28 cellular contexts compared by ENCODE assay signal in genomic region chr1:111802984-111803383, GRCh38.
"Had no signal": no experiment of that assay in that cellular context is flagged by ENCODE, and none has a peak within 500 bp of the region (broad histone marks: within the 10 kb centered on the region; RNA-seq: fewer than 3 reads in every experiment).

No MANE protein-coding gene starts in this region.

- H3K4me3 Mint-ChIP-seq: activated CD4-positive, alpha-beta memory T cell treated with anti-CD3 and anti-CD28 coated beads for 36 hours; activated CD4-positive, alpha-beta T cell treated with anti-CD3 and anti-CD28 coated beads for 36 hours; activated CD4-positive, alpha-beta T cell treated with anti-CD3 and anti-CD28 coated beads, Interleukin-2, amount 10 ng/mL, durations not matched to agents 24 days and 14 days; activated CD8-positive, alpha-beta memory T cell treated with anti-CD3 and anti-CD28 coated beads, Interleukin-2, amount 10 ng/mL, durations not matched to agents 7 days and 5 days; activated CD8-positive, alpha-beta T cell treated with anti-CD3 and anti-CD28 coated beads, Interleukin-2, amount 10 ng/mL, durations not matched to agents 7 days and 5 days; activated naive CD4-positive, alpha-beta T cell treated with anti-CD3 and anti-CD28 coated beads, Interleukin-2, amount 10 ng/mL, durations not matched to agents 7 days and 5 days; activated naive CD8-positive, alpha-beta T cell treated with anti-CD3 and anti-CD28 coated beads, Interleukin-2, amount 10 ng/mL, durations not matched to agents 7 days and 5 days; brain had no signal

- H3K4me1 Mint-ChIP-seq: activated CD4-positive, alpha-beta T cell treated with anti-CD3 and anti-CD28 coated beads for 36 hours; activated CD4-positive, alpha-beta T cell treated with anti-CD3 and anti-CD28 coated beads, Interleukin-2, amount 10 ng/mL, durations not matched to agents 24 days and 14 days; activated CD8-positive, alpha-beta memory T cell treated with anti-CD3 and anti-CD28 coated beads, Interleukin-2, amount 10 ng/mL, durations not matched to agents 7 days and 5 days; activated naive CD4-positive, alpha-beta T cell treated with anti-CD3 and anti-CD28 coated beads, Interleukin-2, amount 10 ng/mL, durations not matched to agents 7 days and 5 days; activated naive CD8-positive, alpha-beta T cell treated with anti-CD3 and anti-CD28 coated beads, Interleukin-2, amount 10 ng/mL, durations not matched to agents 7 days and 5 days had no signal

- H3K27me3 Mint-ChIP-seq: activated CD4-positive, alpha-beta memory T cell treated with anti-CD3 and anti-CD28 coated beads for 36 hours; activated naive CD8-positive, alpha-beta T cell treated with anti-CD3 and anti-CD28 coated beads, Interleukin-2, amount 10 ng/mL, durations not matched to agents 7 days and 5 days had no signal

- H3K4me3 ChIP-seq: ascending aorta, breast epithelium, cardiac muscle cell, colonic mucosa, esophagus squamous epithelium, gastroesophageal sphincter had no signal

- H3K9me3 ChIP-seq: ascending aorta, breast epithelium, colonic mucosa, esophagus squamous epithelium, gastroesophageal sphincter had no signal

- H3K36me3 Mint-ChIP-seq: activated CD4-positive, alpha-beta memory T cell treated with anti-CD3 and anti-CD28 coated beads for 36 hours; activated CD8-positive, alpha-beta memory T cell treated with anti-CD3 and anti-CD28 coated beads, Interleukin-2, amount 10 ng/mL, durations not matched to agents 7 days and 5 days; activated naive CD4-positive, alpha-beta T cell treated with anti-CD3 and anti-CD28 coated beads, Interleukin-2, amount 10 ng/mL, durations not matched to agents 7 days and 5 days; activated naive CD4-positive, alpha-beta T cell treated with anti-CD3 and anti-CD28 coated beads, Interleukin-2, amount 50 U/mL, for 72 hours; activated naive CD8-positive, alpha-beta T cell treated with anti-CD3 and anti-CD28 coated beads, Interleukin-2, amount 10 ng/mL, durations not matched to agents 7 days and 5 days had no signal

- H3K27me3 ChIP-seq: ascending aorta, breast epithelium, cardiac muscle cell, colonic mucosa, esophagus squamous epithelium, gastroesophageal sphincter had no signal

- H3K27ac Mint-ChIP-seq: activated CD4-positive, alpha-beta memory T cell treated with anti-CD3 and anti-CD28 coated beads for 36 hours; activated CD4-positive, alpha-beta T cell treated with anti-CD3 and anti-CD28 coated beads for 36 hours; activated CD4-positive, alpha-beta T cell treated with anti-CD3 and anti-CD28 coated beads, Interleukin-2, amount 10 ng/mL, durations not matched to agents 24 days and 14 days; activated CD8-positive, alpha-beta memory T cell treated with anti-CD3 and anti-CD28 coated beads, Interleukin-2, amount 10 ng/mL, durations not matched to agents 7 days and 5 days; activated CD8-positive, alpha-beta T cell treated with anti-CD3 and anti-CD28 coated beads, Interleukin-2, amount 10 ng/mL, durations not matched to agents 7 days and 5 days; activated naive CD4-positive, alpha-beta T cell treated with anti-CD3 and anti-CD28 coated beads, Interleukin-2, amount 10 ng/mL, durations not matched to agents 7 days and 5 days; activated naive CD4-positive, alpha-beta T cell treated with anti-CD3 and anti-CD28 coated beads, Interleukin-2, amount 50 U/mL, for 72 hours; activated naive CD8-positive, alpha-beta T cell treated with anti-CD3 and anti-CD28 coated beads, Interleukin-2, amount 10 ng/mL, durations not matched to agents 7 days and 5 days had no signal

- DNase-seq: activated CD4-positive, alpha-beta memory T cell treated with anti-CD3 and anti-CD28 coated beads for 36 hours; activated CD4-positive, alpha-beta T cell treated with anti-CD3 and anti-CD28 coated beads for 36 hours; activated CD4-positive, alpha-beta T cell treated with anti-CD3 and anti-CD28 coated beads, Interleukin-2, amount 10 ng/mL, durations not matched to agents 24 days and 14 days; activated CD4-positive, CD25-positive, alpha-beta regulatory T cell; activated CD4-positive, CD25-positive, alpha-beta regulatory T cell treated with anti-CD3 and anti-CD28 coated beads, Interleukin-2, amount 50 U/mL, for 72 hours; activated CD8-positive, alpha-beta memory T cell treated with anti-CD3 and anti-CD28 coated beads, Interleukin-2, amount 10 ng/mL, durations not matched to agents 7 days and 5 days; activated CD8-positive, alpha-beta memory T cell treated with anti-CD3 and anti-CD28 coated beads, Interleukin-2, amount 50 U/mL, for 4 hours; activated CD8-positive, alpha-beta T cell treated with anti-CD3 and anti-CD28 coated beads, Interleukin-2, amount 10 ng/mL, durations not matched to agents 7 days and 5 days; activated gamma-delta T cell; activated naive CD4-positive, alpha-beta T cell; activated naive CD4-positive, alpha-beta T cell treated with anti-CD3 and anti-CD28 coated beads, Interleukin-2, amount 10 ng/mL, durations not matched to agents 7 days and 5 days; activated naive CD8-positive, alpha-beta T cell treated with anti-CD3 and anti-CD28 coated beads, Interleukin-2, amount 10 ng/mL, durations not matched to agents 7 days and 5 days; activated T-cell treated with anti-CD3 and anti-CD28 coated beads, Interleukin-2, amount 50 U/mL, for 1 hour; activated T-cell treated with anti-CD3 and anti-CD28 coated beads, Interleukin-2, amount 50 U/mL, for 48 hours; central memory CD4-positive, alpha-beta T cell; cerebellar nuclear complex; colonic mucosa; effector CD8-positive, alpha-beta T cell; esophagus squamous epithelium; foreskin melanocyte; T-helper 2 cell had no signal

- H3K4me1 ChIP-seq: ascending aorta, breast epithelium, colonic mucosa, esophagus squamous epithelium had no signal

- H3K27ac ChIP-seq: ascending aorta, breast epithelium, cardiac muscle cell, colonic mucosa, epithelial cell of prostate, esophagus squamous epithelium, gastroesophageal sphincter had no signal

- H3K9me3 Mint-ChIP-seq: activated CD4-positive, alpha-beta memory T cell treated with anti-CD3 and anti-CD28 coated beads for 36 hours; activated CD4-positive, alpha-beta T cell treated with anti-CD3 and anti-CD28 coated beads, Interleukin-2, amount 10 ng/mL, durations not matched to agents 24 days and 14 days; activated naive CD4-positive, alpha-beta T cell treated with anti-CD3 and anti-CD28 coated beads, Interleukin-2, amount 10 ng/mL, durations not matched to agents 7 days and 5 days; activated naive CD8-positive, alpha-beta T cell treated with anti-CD3 and anti-CD28 coated beads, Interleukin-2, amount 10 ng/mL, durations not matched to agents 7 days and 5 days had no signal

- ATAC-seq: activated CD4-positive, alpha-beta T cell treated with anti-CD3 and anti-CD28 coated beads for 36 hours; activated CD8-positive, alpha-beta memory T cell treated with anti-CD3 and anti-CD28 coated beads, Interleukin-2, amount 10 ng/mL, durations not matched to agents 7 days and 5 days; activated CD8-positive, alpha-beta T cell treated with anti-CD3 and anti-CD28 coated beads, Interleukin-2, amount 10 ng/mL, durations not matched to agents 7 days and 5 days; activated naive CD4-positive, alpha-beta T cell treated with anti-CD3 and anti-CD28 coated beads, Interleukin-2, amount 50 U/mL, for 72 hours; gastroesophageal sphincter had no signal

- H3K36me3 ChIP-seq: ascending aorta, breast epithelium, cardiac muscle cell, colonic mucosa, esophagus squamous epithelium, gastroesophageal sphincter had no signal
